8 cellular contexts compared by ENCODE assay signal in the genomic region with DNA sequence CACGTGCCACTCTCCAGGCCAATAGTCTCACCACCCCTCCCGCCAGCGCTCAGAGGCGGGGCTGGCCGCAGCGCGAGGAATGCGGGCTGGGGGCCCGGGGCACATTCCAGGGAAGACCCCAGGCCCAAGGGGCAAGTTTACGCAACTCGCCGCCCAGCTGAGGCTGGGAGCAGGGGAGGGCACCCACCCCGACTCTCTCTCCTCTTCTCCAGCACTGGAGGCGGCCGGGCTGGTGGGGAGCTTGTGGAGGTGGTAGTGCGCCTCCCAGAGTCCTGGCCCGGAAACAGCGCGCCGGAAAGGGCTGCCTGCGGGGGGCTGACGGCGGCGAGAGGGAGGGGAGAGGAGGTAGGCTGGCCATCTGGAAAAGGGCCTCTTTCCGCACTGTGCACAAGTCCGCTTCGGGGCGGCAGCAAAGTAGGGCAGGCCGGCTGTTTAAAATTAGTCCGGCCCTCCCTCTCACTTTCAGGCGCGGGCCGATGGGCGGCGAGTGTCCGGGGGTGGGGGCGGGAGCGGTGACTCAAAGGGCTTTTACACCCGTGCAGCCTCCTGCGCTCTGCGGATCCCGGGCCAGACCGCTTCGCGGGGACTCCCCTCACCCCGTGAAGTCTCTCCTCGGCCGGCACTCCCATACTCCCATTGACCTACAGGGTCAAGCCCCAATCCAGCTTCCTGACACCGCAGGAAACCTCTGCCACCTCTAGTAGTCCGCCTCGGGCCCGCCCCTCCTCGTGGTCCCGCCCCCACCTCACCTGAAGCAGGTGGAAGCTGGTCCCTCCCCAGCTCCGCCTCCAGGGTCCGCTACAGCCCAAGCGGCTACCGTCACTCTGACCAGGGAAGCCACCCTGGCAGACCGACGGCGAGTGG. TPM values are rescaled to one million over a fixed set of nuclear protein-coding genes. Genes with fewer than 3 reads are reported as not detected.
DNase-seq lines count a peak whose midpoint lies in the region; ATAC-seq and TF ChIP-seq lines count a peak whose summit lies in the region.

No MANE protein-coding gene starts in this region.

- no peaks in the 10 kb centered on the region for H3K9me3 Mint-ChIP-seq in CD4-positive, alpha-beta memory T cell
- H3K9me3 Mint-ChIP-seq in progenitor cell of endocrine pancreas (ENCODE audit: low read depth): no peaks in the 10 kb centered on the region

- peaks cover 49% of the 10 kb centered on the region for H3K79me2 ChIP-seq in SK-N-SH (ENCODE audit: insufficient read depth)

- TF ChIP-seq CTCF in SK-N-SH (IDR thresholded peaks at IDR 0.05) (peak; percentile 56), progenitor cell of endocrine pancreas (IDR thresholded peaks at IDR 0.05; ENCODE audit: unreplicated experiment) (peak; percentile 58)

- H3K4me1 Mint-ChIP-seq in CD4-positive, alpha-beta memory T cell: peaks cover 26 to 64% (median 45%) of the 10 kb centered on the region in 4 donors
- peaks cover 18% of the 10 kb centered on the region for H3K4me1 Mint-ChIP-seq in progenitor cell of endocrine pancreas (ENCODE audit: low read depth)

- H3K4me1 ChIP-seq in CD4-positive, alpha-beta memory T cell (ENCODE audit: insufficient read depth, low read length): peaks cover 57% of the 10 kb centered on the region
- peaks cover 46 to 54% of the 10 kb centered on the region in 2 experiments for H3K4me1 ChIP-seq in SK-N-SH (ENCODE audit: control insufficient read depth in 1 of 2, insufficient read depth in 2 of 2, low read depth in 1 of 2, low read length in 1 of 2)

- peaks cover 51% of the 10 kb centered on the region for H3F3A ChIP-seq in SK-N-SH (replicated peaks; ENCODE audit: insufficient read depth)

- peak in 4 of 5 donors; percentile 34 to 78 (median 40) for DNase-seq in CD4-positive, alpha-beta memory T cell
- no peak for DNase-seq in Jurkat, Clone E6-1 (ENCODE audit: low read depth, low spot score)
- DNase-seq in SK-N-SH (peak; percentile 91), left ventricle myocardium superior (peak; percentile 87), progenitor cell of endocrine pancreas (ENCODE audit: low spot score, unreplicated experiment) (peak; percentile 85)

- H3K9ac ChIP-seq in SK-N-SH: peak overlapping the region; percentile 88

- WGBS in SK-N-SH (ENCODE audit: low lambda C conversion rate): 0% methylated on average over 25 of the region's 61 CpGs

- H3K27ac Mint-ChIP-seq in CD4-positive, alpha-beta memory T cell: peak overlapping the region; percentile 84 to 100 (median 95)
- H3K27ac Mint-ChIP-seq in progenitor cell of endocrine pancreas: peak overlapping the region; percentile 96

- TF ChIP-seq RAD21 in SK-N-SH (IDR thresholded peaks at IDR 0.05; ENCODE audit: low read length): no peak

- peaks cover 1 to 3% of the 10 kb centered on the region in 2 donors for H3K27me3 Mint-ChIP-seq in CD4-positive, alpha-beta memory T cell
- H3K27me3 Mint-ChIP-seq in progenitor cell of endocrine pancreas: peaks cover 31% of the 10 kb centered on the region

- peak overlapping the region; percentile 45; the same call in 1 of the 2 replicates for H2AFZ ChIP-seq in SK-N-SH (ENCODE audit: low read depth)

- H3K4me3 Mint-ChIP-seq in CD4-positive, alpha-beta memory T cell: peak overlapping the region; percentile 84 to 95 (median 91)
- H3K4me3 Mint-ChIP-seq in progenitor cell of endocrine pancreas (ENCODE audit: low read depth): peak overlapping the region; percentile 85

- TF ChIP-seq EP300 in SK-N-SH (IDR thresholded peaks at IDR 0.05; ENCODE audit: borderline replicate concordance in 1 of 2, low read depth in 1 of 2, low read length in 1 of 2): peak; percentile 9 to 14; a peak in 3 of 4 replicates

- POLR2A ChIA-PET in CD4-positive, alpha-beta memory T cell (lab: Charles Lee; ENCODE audit: partially characterized antibody): interaction anchor here (1.1 to 10.5 kb wide), 5 partner anchors 15 to 228 kb away, joined by 3 to 259 read pairs (median 4); partner anchors contain the start of genes FBXL8, TMEM208 and TRADD
- POLR2A ChIA-PET in SK-N-SH (lab: Yijun Ruan, JAX): interaction anchor here (0.6 to 4.0 kb wide), 2 partner anchors 20 to 67 kb away, joined by 4 to 14 read pairs; partner anchors contain the start of gene TMEM208

- no peaks in the 10 kb centered on the region for H4K20me1 ChIP-seq in SK-N-SH (ENCODE audit: insufficient read depth)

- H3K9me3 ChIP-seq in CD4-positive, alpha-beta memory T cell (ENCODE audit: control insufficient read depth in 1 of 2, low read length in 2 of 2): no peaks in the 10 kb centered on the region
- no peaks in the 10 kb centered on the region for H3K9me3 ChIP-seq in SK-N-SH

- no peaks in the 10 kb centered on the region for H3K9me2 ChIP-seq in SK-N-SH

- no peaks in the 10 kb centered on the region for H3K36me3 ChIP-seq in CD4-positive, alpha-beta memory T cell (ENCODE audit: insufficient read depth, low read length)
- H3K36me3 ChIP-seq in SK-N-SH (replicated peaks in 1 of 2; ENCODE audit: control insufficient read depth in 1 of 2, insufficient read depth in 2 of 2, low read length in 1 of 2): peaks cover 0 to 5% of the 10 kb centered on the region in 2 experiments

- H3K4me3 ChIP-seq in CD4-positive, alpha-beta memory T cell (ENCODE audit: low read length in 2 of 2): peak overlapping the region; percentile 73 to 85
- H3K4me3 ChIP-seq in Jurkat, Clone E6-1 (ENCODE audit: low read length): peak overlapping the region; percentile 78
- H3K4me3 ChIP-seq in SK-N-SH (ENCODE audit: low read depth in 2 of 2, low read length in 1 of 2): peak overlapping the region; percentile 92 to 95

- intact Hi-C loops in CD4-positive, alpha-beta memory T cell (cut with micrococcal nuclease): loop anchor here (2.0 to 5.0 kb wide), 3 partner anchors 54 to 84 kb away; partner anchors contain the start of genes E2F4, HSF4 and MATCAP1
- intact Hi-C loops in left ventricle myocardium superior (cut with micrococcal nuclease): no loop called here

- H3K27ac ChIP-seq in CD4-positive, alpha-beta memory T cell (ENCODE audit: low read depth, low read length): peak overlapping the region; percentile 82
- H3K27ac ChIP-seq in SK-N-SH (ENCODE audit: low read depth in 2 of 2, low read length in 1 of 2) (peak overlapping the region; percentile 96), angular gyrus (ENCODE audit: low read depth, low read length) (peak overlapping the region; percentile 29)

- CTCF ChIA-PET in CD4-positive, alpha-beta memory T cell (lab: Charles Lee; ENCODE audit: partially characterized antibody): interaction anchor here (0.9 to 1.8 kb wide), 2 partner anchors 19 to 48 kb away, joined by 4 to 5 read pairs; partner anchors contain the start of gene TMEM208
- CTCF ChIA-PET in SK-N-SH (lab: Yijun Ruan, JAX): interaction anchor here (0.9 to 4.5 kb wide), 10 partner anchors 8 to 91 kb away, joined by 3 to 21 read pairs (median 6); partner anchors contain the start of genes PLEKHG4 and TMEM208

- peak overlapping the region; percentile 98 for H3K4me2 ChIP-seq in SK-N-SH

- H3K36me3 Mint-ChIP-seq in CD4-positive, alpha-beta memory T cell: peaks cover 0 to 9% of the 10 kb centered on the region in 2 donors
- H3K36me3 Mint-ChIP-seq in progenitor cell of endocrine pancreas (ENCODE audit: insufficient read depth): no peaks in the 10 kb centered on the region

- H3K27me3 ChIP-seq in CD4-positive, alpha-beta memory T cell (ENCODE audit: insufficient read depth, low read length): no peaks in the 10 kb centered on the region
- no peaks in the 10 kb centered on the region for H3K27me3 ChIP-seq in SK-N-SH (ENCODE audit: insufficient read depth)

- ATAC-seq in GM19395 (IDR thresholded peaks at IDR 0.05; ENCODE audit: unreplicated experiment) (peak; percentile 33), left ventricle myocardium superior (peak; percentile 51), GM21360 (IDR thresholded peaks at IDR 0.05; ENCODE audit: unreplicated experiment) (no peak)

RNA-seq across cellular contexts. Expression of gene FHOD1, which starts 1.0 kb away (rescaled TPM):
- 10 to 100 TPM; 56.0 to 63.3 TPM for total RNA-seq in CD4-positive, alpha-beta memory T cell
- 1 to 10 TPM; 3.3 to 5.9 TPM for polyA plus RNA-seq in CD4-positive, alpha-beta memory T cell
- polyA plus RNA-seq in Jurkat, Clone E6-1 (2012; ENCODE audit: insufficient read depth, insufficient read length): 79.4 TPM
- polyA plus RNA-seq in SK-N-SH (2012; rRNA removed): 53.2 and 70.9 TPM in 2 replicates
- 17.6 and 25.5 TPM in 2 replicates for polyA plus RNA-seq in SK-N-SH (2012; cell fraction: cytosol; rRNA removed)
- 343 and 475 TPM in 2 replicates for polyA plus RNA-seq in SK-N-SH (2012; cell fraction: nucleus; rRNA removed)
- total RNA-seq in left ventricle myocardium superior (14.5 TPM), progenitor cell of endocrine pancreas (28.2 and 30.2 TPM in 2 replicates)

RNA-seq across cellular contexts. Expression of gene SLC9A5, which starts 2.5 kb away (rescaled TPM):
- total RNA-seq in CD4-positive, alpha-beta memory T cell: 1 to 10 TPM; 1.7 to 2.1 TPM
- polyA plus RNA-seq in CD4-positive, alpha-beta memory T cell: under 1 TPM in 1 of 2 donors, not detected in 1; 0.09 TPM
- polyA plus RNA-seq in Jurkat, Clone E6-1 (2012; ENCODE audit: insufficient read depth, insufficient read length): 6.8 TPM
- polyA plus RNA-seq in SK-N-SH (2012; rRNA removed): 4.1 and 5.8 TPM in 2 replicates
- 1.5 and 1.6 TPM in 2 replicates for polyA plus RNA-seq in SK-N-SH (2012; cell fraction: cytosol; rRNA removed)
- 29.9 and 31.6 TPM in 2 replicates for polyA plus RNA-seq in SK-N-SH (2012; cell fraction: nucleus; rRNA removed)
- total RNA-seq in left ventricle myocardium superior (1.2 TPM), progenitor cell of endocrine pancreas (3.4 and 3.9 TPM in 2 replicates)

RNA-seq across cellular contexts. Expression of gene TMEM208, which starts 19.4 kb away (rescaled TPM):
- total RNA-seq in CD4-positive, alpha-beta memory T cell: 10 to 100 TPM; 35.5 to 35.7 TPM
- 10 to 100 TPM; 84.3 to 99.1 TPM for polyA plus RNA-seq in CD4-positive, alpha-beta memory T cell
- polyA plus RNA-seq in Jurkat, Clone E6-1 (2012; ENCODE audit: insufficient read depth, insufficient read length): 92.1 TPM
- 98.2 and 130 TPM in 2 replicates for polyA plus RNA-seq in SK-N-SH (2012; rRNA removed)
- 85.0 and 109 TPM in 2 replicates for polyA plus RNA-seq in SK-N-SH (2012; cell fraction: cytosol; rRNA removed)
- polyA plus RNA-seq in SK-N-SH (2012; cell fraction: nucleus; rRNA removed): 101 TPM in 2 replicates
- total RNA-seq in left ventricle myocardium superior: 11.7 TPM
- 33.4 and 36.3 TPM in 2 replicates for total RNA-seq in progenitor cell of endocrine pancreas

RNA-seq across cellular contexts. Expression of gene PLEKHG4, which starts 33.0 kb away (rescaled TPM):
- 10 to 100 TPM; 17.3 to 24.0 TPM for total RNA-seq in CD4-positive, alpha-beta memory T cell
- 1 to 10 TPM; 4.3 to 4.9 TPM for polyA plus RNA-seq in CD4-positive, alpha-beta memory T cell
- 74.1 TPM for polyA plus RNA-seq in Jurkat, Clone E6-1 (2012; ENCODE audit: insufficient read depth, insufficient read length)
- polyA plus RNA-seq in SK-N-SH (2012; rRNA removed): 65.5 and 87.0 TPM in 2 replicates
- 13.2 and 22.7 TPM in 2 replicates for polyA plus RNA-seq in SK-N-SH (2012; cell fraction: cytosol; rRNA removed)
- 417 and 427 TPM in 2 replicates for polyA plus RNA-seq in SK-N-SH (2012; cell fraction: nucleus; rRNA removed)
- 1.5 TPM for total RNA-seq in left ventricle myocardium superior
- total RNA-seq in progenitor cell of endocrine pancreas: 3.3 and 3.8 TPM in 2 replicates

RNA-seq across cellular contexts. Expression of gene ELMO3, which starts 47.4 kb away (rescaled TPM):
- 10 to 100 TPM; 10.1 to 10.6 TPM for total RNA-seq in CD4-positive, alpha-beta memory T cell
- not detected for polyA plus RNA-seq in CD4-positive, alpha-beta memory T cell
- polyA plus RNA-seq in Jurkat, Clone E6-1 (2012; ENCODE audit: insufficient read depth, insufficient read length): 4.7 TPM
- 2.3 and 3.1 TPM in 2 replicates for polyA plus RNA-seq in SK-N-SH (2012; rRNA removed)
- 0.58 and 0.90 TPM in 2 replicates for polyA plus RNA-seq in SK-N-SH (2012; cell fraction: cytosol; rRNA removed)
- polyA plus RNA-seq in SK-N-SH (2012; cell fraction: nucleus; rRNA removed): 20.1 and 23.3 TPM in 2 replicates
- total RNA-seq in left ventricle myocardium superior (0.79 TPM), progenitor cell of endocrine pancreas (5.4 and 5.5 TPM in 2 replicates)

Comparison
In these comparisons a context has a peak if more than half of its experiments do, and no peak if none do; other contexts are left out.
1. H3K27ac ChIP-seq: peak in every context shown above with its lines; median percentile 96 in SK-N-SH; 82 in CD4-positive, alpha-beta memory T cell; 29 in angular gyrus.